10 cellular contexts compared by ENCODE assay signal in the genomic region with DNA sequence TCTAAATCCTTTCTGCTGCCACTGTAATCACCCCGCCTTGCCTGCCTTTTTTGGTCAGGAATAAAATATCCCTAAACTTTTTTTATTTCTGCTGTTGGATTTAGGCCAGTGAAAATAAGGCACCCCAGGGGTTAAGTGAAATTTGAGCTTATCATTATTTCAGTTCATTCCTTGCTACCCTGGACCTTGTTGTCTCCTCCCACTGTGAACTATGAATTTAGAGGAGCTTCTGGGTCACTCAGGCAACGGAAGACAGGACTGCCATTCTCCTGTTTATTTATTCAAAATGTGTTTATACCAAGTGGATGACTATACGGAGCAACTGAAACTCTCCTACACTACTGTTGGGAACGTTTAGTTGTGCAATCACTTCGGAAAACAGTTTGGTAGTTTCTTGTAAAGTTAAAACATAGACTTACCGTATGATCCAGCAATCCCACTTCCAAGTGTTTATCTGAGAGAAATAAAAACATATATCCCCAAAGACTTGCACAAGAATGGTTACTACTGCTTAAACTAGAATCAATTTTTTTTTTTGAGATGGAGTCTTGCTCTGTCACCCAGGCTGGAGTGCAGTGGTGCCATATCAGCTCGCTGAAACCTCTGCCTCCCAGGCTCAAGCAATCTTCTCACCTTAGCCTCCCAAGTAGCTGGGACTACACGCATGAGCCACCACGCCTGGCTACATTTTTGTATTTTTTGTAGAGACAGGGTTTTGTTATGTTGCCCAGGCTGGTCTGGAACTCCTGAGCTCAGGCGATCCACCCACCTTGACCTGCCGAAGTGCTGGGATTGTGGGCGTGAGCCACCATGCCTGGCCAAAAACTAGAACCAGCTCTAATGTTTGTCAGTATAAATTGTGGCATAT. TPM values are rescaled to one million over a fixed set of nuclear protein-coding genes. Genes with fewer than 3 reads are reported as not detected.
DNase-seq lines count a peak whose midpoint lies in the region; ATAC-seq and TF ChIP-seq lines count a peak whose summit lies in the region.
"Had no signal": no experiment of that assay in that cellular context is flagged by ENCODE, and none has a peak within 500 bp of the region (broad histone marks: within the 10 kb centered on the region; RNA-seq: fewer than 3 reads in every experiment).

No MANE protein-coding gene starts in this region.

- TF ChIP-seq CTCF in AG09319 (IDR thresholded peaks at IDR 0.05; ENCODE audit: low read depth, low read length) (no peak), choroid plexus epithelial cell (conservative IDR thresholded peaks at IDR 0.05; ENCODE audit: low read depth, low read length) (no peak)

- peaks cover 24% of the 10 kb centered on the region for H3K4me1 Mint-ChIP-seq in activated CD4-positive, alpha-beta memory T cell treated with anti-CD3 and anti-CD28 coated beads, Interleukin-2, amount 10 ng/mL, durations not matched to agents 7 days and 5 days

- POLR2A ChIA-PET in activated CD4-positive, alpha-beta memory T cell treated with anti-CD3 and anti-CD28 coated beads, Interleukin-2, amount 10 ng/mL, durations not matched to agents 7 days and 5 days (lab: Charles Lee): interaction anchor here (0.8 to 13.1 kb wide), 3 partner anchors 8 to 110 kb away, joined by 3 to 343 read pairs (median 3); a partner anchor contains a TSS

- CTCF ChIA-PET in activated CD4-positive, alpha-beta memory T cell treated with anti-CD3 and anti-CD28 coated beads, Interleukin-2, amount 10 ng/mL, durations not matched to agents 7 days and 5 days (lab: Charles Lee): interaction anchor here (0.8 to 1.6 kb wide), 3 partner anchors 14 to 264 kb away, joined by 3 read pairs; no protein-coding TSS in a partner anchor

- no peaks in the 10 kb centered on the region for H3K9me3 Mint-ChIP-seq in activated CD4-positive, alpha-beta memory T cell treated with anti-CD3 and anti-CD28 coated beads, Interleukin-2, amount 10 ng/mL, durations not matched to agents 7 days and 5 days

- no peak overlapping the region for H3K27ac Mint-ChIP-seq in activated CD4-positive, alpha-beta memory T cell treated with anti-CD3 and anti-CD28 coated beads, Interleukin-2, amount 10 ng/mL, durations not matched to agents 7 days and 5 days

- no peak overlapping the region for H3K4me3 Mint-ChIP-seq in activated CD4-positive, alpha-beta memory T cell treated with anti-CD3 and anti-CD28 coated beads, Interleukin-2, amount 10 ng/mL, durations not matched to agents 7 days and 5 days

- H3K36me3 ChIP-seq in muscle layer of duodenum (ENCODE audit: control insufficient read depth in 1 of 2, insufficient read depth in 2 of 2, low read length in 2 of 2): no peaks in the 10 kb centered on the region

- peaks cover 12% of the 10 kb centered on the region for H3K36me3 Mint-ChIP-seq in activated CD4-positive, alpha-beta memory T cell treated with anti-CD3 and anti-CD28 coated beads, Interleukin-2, amount 10 ng/mL, durations not matched to agents 7 days and 5 days (ENCODE audit: low read depth)

- H3K4me3 ChIP-seq in choroid plexus epithelial cell (ENCODE audit: low read depth, low read length) (no peak overlapping the region), muscle layer of duodenum (ENCODE audit: low read depth in 1 of 2, low read length in 2 of 2) (peak overlapping the region in 1 of 2 donors; percentile 37)
- H3K4me3 ChIP-seq: mucosa of descending colon had no signal

- H3K9me3 ChIP-seq in muscle layer of duodenum (ENCODE audit: control insufficient read depth in 1 of 2, low read length in 2 of 2): no peaks in the 10 kb centered on the region
- H3K9me3 ChIP-seq: mucosa of descending colon had no signal

- peaks cover 6% of the 10 kb centered on the region for H3K27me3 Mint-ChIP-seq in activated CD4-positive, alpha-beta memory T cell treated with anti-CD3 and anti-CD28 coated beads, Interleukin-2, amount 10 ng/mL, durations not matched to agents 7 days and 5 days

- no peaks in the 10 kb centered on the region for H3K27me3 ChIP-seq in muscle layer of duodenum (ENCODE audit: low read depth, low read length)

- peak overlapping the region; percentile 74 for H3K27ac ChIP-seq in muscle layer of duodenum (ENCODE audit: low read length)

- peak; percentile 71 for DNase-seq in AG09319 (ENCODE audit: extremely low read depth, low read depth)
- DNase-seq in NCI-H146 (lab: John Stamatoyannopoulos, UW): peak; percentile 38
- DNase-seq in choroid plexus epithelial cell (ENCODE audit: low read depth): peak; percentile 91
- no peak for DNase-seq in C1 segment of cervical spinal cord (lab: John Stamatoyannopoulos, UW)
- no peak for DNase-seq in T-helper 9 cell
- no peak for DNase-seq in activated CD4-positive, alpha-beta memory T cell treated with anti-CD3 and anti-CD28 coated beads, Interleukin-2, amount 10 ng/mL, durations not matched to agents 7 days and 5 days
- DNase-seq: activated T-cell treated with anti-CD3 and anti-CD28 coated beads, Interleukin-2, amount 50 U/mL, for 1 hour; mucosa of descending colon had no signal

- ATAC-seq in HG03520 (IDR thresholded peaks at IDR 0.05; ENCODE audit: unreplicated experiment): no peak
- ATAC-seq: mucosa of descending colon had no signal

- H3K4me1 ChIP-seq in muscle layer of duodenum (ENCODE audit: control insufficient read depth in 1 of 2, insufficient read depth in 2 of 2, low read length in 2 of 2): peaks cover 11 to 15% of the 10 kb centered on the region in 2 donors

RNA-seq across cellular contexts. Expression of a gene that starts 2.3 kb away (rescaled TPM):
- total RNA-seq in activated CD4-positive, alpha-beta memory T cell treated with anti-CD3 and anti-CD28 coated beads, Interleukin-2, amount 10 ng/mL, durations not matched to agents 7 days and 5 days: 10 to 100 TPM; 74.8 to 75.5 TPM

RNA-seq across cellular contexts. Expression of a gene that starts 14.5 kb away (rescaled TPM):
- total RNA-seq in activated CD4-positive, alpha-beta memory T cell treated with anti-CD3 and anti-CD28 coated beads, Interleukin-2, amount 10 ng/mL, durations not matched to agents 7 days and 5 days: 10 to 100 TPM; 24.2 to 25.0 TPM

Comparison
In these comparisons a context has a peak if more than half of its experiments do, and no peak if none do; other contexts are left out.
1. DNase-seq: peak in AG09319 (single experiment), NCI-H146 (single experiment) and choroid plexus epithelial cell (single experiment); none in C1 segment of cervical spinal cord (0 of 14), T-helper 9 cell (single experiment) and activated CD4-positive, alpha-beta memory T cell treated with anti-CD3 and anti-CD28 coated beads, Interleukin-2, amount 10 ng/mL, durations not matched to agents 7 days and 5 days (single experiment).